1 cellular context compared by ENCODE assay signal in the genomic region with DNA sequence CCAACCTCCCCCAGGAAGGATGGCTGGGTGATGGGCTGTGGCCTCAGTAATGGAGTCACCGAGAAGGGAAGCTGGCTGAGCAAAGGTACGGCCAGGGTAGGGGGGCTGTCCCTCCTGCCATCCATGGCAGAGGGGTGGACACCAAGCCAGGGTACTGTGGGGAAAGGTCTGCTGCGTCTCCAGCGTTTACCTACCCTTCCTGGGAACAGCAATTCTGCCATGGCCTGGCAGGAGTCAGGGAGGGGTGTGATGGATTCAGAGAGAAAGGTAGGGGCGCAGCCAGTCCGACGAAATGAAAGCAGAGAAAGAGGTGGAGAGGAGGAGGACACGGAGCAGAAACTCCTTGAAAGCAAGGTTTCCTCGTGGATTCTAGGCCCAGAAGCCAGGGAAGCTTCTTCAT.
TF ChIP-seq lines count a peak whose summit lies in the region.

No MANE protein-coding gene starts in this region.

TF ChIP-seq in H1, 55 proteins besides CTCF, POLR2A, EP300 and RAD21:
- TF ChIP-seq RNF2 (IDR thresholded peaks at IDR 0.05; ENCODE audit: borderline replicate concordance, low read depth, low read length, missing control alignments, poor library complexity, severe bottlenecking) = no peak
- TF ChIP-seq CTBP2 (IDR thresholded peaks at IDR 0.05; ENCODE audit: borderline replicate concordance, insufficient read depth, insufficient read length, low read length) = no peak
